ENCODE assay signal across 2 cellular contexts in the genomic region with DNA sequence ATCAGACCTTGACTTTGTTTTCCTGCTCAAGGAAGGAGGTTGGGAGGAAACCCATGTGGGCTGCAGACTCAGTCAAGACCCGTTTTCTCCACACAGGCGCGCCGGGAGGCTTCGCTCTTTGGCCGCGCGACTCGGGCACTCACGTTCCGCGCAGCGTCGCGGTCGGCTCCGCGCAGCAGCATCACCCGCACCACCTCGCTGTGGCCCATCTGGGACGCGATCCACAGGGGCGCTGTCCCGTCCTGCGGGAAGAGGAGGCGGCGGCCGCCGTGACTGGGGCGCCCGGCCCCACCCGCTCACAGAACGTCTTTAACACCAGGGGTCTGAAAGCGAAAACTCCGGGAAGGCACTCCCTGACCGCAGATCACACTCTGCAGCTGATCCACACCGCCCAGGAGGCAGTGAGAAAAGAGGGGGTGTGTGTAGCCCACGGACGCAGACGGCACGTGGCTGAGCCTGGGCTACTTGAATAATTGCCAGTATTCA.
TF ChIP-seq lines count a peak whose summit lies in the region.

No MANE protein-coding gene starts in this region.

TF ChIP-seq in K562, 482 proteins besides CTCF, POLR2A, EP300 and RAD21:
- TF ChIP-seq, protein P1, sequence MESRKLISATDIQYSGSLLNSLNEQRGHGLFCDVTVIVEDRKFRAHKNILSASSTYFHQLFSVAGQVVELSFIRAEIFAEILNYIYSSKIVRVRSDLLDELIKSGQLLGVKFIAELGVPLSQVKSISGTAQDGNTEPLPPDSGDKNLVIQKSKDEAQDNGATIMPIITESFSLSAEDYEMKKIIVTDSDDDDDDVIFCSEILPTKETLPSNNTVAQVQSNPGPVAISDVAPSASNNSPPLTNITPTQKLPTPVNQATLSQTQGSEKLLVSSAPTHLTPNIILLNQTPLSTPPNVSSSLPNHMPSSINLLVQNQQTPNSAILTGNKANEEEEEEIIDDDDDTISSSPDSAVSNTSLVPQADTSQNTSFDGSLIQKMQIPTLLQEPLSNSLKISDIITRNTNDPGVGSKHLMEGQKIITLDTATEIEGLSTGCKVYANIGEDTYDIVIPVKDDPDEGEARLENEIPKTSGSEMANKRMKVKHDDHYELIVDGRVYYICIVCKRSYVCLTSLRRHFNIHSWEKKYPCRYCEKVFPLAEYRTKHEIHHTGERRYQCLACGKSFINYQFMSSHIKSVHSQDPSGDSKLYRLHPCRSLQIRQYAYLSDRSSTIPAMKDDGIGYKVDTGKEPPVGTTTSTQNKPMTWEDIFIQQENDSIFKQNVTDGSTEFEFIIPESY (CRISPR knock-in tag; IDR thresholded peaks at IDR 0.05) = peak; percentile 52; the same call in 1 of the 2 replicates
- TF ChIP-seq KLF1 (tag; IDR thresholded peaks at IDR 0.05) = no peak

TF ChIP-seq in HepG2, 621 proteins besides CTCF, POLR2A, EP300 and RAD21:
- TF ChIP-seq AGO1 (IDR thresholded peaks at IDR 0.05; ENCODE audit: low read depth, low read length, poor library complexity, severe bottlenecking) (peak; percentile 8), MBD4 (IDR thresholded peaks at IDR 0.05; ENCODE audit: borderline replicate concordance, low read length) (no peak), CENPT (CRISPR knock-in tag; IDR thresholded peaks at IDR 0.05; ENCODE audit: low read depth) (0 out of 2 replicates have a peak, but pooled peaks have one; percentile 41)
- TF ChIP-seq, protein P2, sequence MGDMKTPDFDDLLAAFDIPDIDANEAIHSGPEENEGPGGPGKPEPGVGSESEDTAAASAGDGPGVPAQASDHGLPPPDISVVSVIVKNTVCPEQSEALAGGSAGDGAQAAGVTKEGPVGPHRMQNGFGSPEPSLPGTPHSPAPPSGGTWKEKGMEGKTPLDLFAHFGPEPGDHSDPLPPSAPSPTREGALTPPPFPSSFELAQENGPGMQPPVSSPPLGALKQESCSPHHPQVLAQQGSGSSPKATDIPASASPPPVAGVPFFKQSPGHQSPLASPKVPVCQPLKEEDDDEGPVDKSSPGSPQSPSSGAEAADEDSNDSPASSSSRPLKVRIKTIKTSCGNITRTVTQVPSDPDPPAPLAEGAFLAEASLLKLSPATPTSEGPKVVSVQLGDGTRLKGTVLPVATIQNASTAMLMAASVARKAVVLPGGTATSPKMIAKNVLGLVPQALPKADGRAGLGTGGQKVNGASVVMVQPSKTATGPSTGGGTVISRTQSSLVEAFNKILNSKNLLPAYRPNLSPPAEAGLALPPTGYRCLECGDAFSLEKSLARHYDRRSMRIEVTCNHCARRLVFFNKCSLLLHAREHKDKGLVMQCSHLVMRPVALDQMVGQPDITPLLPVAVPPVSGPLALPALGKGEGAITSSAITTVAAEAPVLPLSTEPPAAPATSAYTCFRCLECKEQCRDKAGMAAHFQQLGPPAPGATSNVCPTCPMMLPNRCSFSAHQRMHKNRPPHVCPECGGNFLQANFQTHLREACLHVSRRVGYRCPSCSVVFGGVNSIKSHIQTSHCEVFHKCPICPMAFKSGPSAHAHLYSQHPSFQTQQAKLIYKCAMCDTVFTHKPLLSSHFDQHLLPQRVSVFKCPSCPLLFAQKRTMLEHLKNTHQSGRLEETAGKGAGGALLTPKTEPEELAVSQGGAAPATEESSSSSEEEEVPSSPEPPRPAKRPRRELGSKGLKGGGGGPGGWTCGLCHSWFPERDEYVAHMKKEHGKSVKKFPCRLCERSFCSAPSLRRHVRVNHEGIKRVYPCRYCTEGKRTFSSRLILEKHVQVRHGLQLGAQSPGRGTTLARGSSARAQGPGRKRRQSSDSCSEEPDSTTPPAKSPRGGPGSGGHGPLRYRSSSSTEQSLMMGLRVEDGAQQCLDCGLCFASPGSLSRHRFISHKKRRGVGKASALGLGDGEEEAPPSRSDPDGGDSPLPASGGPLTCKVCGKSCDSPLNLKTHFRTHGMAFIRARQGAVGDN (CRISPR knock-in tag; IDR thresholded peaks at IDR 0.05) = peak; percentile 44; the same call in 1 of the 2 replicates
- TF ChIP-seq, protein P3, sequence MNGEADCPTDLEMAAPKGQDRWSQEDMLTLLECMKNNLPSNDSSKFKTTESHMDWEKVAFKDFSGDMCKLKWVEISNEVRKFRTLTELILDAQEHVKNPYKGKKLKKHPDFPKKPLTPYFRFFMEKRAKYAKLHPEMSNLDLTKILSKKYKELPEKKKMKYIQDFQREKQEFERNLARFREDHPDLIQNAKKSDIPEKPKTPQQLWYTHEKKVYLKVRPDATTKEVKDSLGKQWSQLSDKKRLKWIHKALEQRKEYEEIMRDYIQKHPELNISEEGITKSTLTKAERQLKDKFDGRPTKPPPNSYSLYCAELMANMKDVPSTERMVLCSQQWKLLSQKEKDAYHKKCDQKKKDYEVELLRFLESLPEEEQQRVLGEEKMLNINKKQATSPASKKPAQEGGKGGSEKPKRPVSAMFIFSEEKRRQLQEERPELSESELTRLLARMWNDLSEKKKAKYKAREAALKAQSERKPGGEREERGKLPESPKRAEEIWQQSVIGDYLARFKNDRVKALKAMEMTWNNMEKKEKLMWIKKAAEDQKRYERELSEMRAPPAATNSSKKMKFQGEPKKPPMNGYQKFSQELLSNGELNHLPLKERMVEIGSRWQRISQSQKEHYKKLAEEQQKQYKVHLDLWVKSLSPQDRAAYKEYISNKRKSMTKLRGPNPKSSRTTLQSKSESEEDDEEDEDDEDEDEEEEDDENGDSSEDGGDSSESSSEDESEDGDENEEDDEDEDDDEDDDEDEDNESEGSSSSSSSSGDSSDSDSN (CRISPR knock-in tag; IDR thresholded peaks at IDR 0.05) = peak; percentile 18; the same call in 1 of the 2 replicates
TF ChIP-seq in HepG2: peak in this region for 4.
